Comparison of ENCODE assay signal across 16 cellular contexts in genomic region chr2:25115249-25115883, GRCh38. TPM values are rescaled to one million over a fixed set of nuclear protein-coding genes. Genes with fewer than 3 reads are reported as not detected.
A peak's percentile ranks its signal among the peaks of the same experiment; 100 is the strongest.
DNase-seq lines count a peak whose midpoint lies in the region; ATAC-seq and TF ChIP-seq lines count a peak whose summit lies in the region.
"Had no signal": no experiment of that assay in that cellular context is flagged by ENCODE, and none has a peak within 500 bp of the region (broad histone marks: within the 10 kb centered on the region; RNA-seq: fewer than 3 reads in every experiment).

No MANE protein-coding gene starts in this region.

- 89 to 94% methylated on average over 9 of the region's 9 CpGs for WGBS in mesodermal cell (ENCODE audit: insufficient coverage in 2 of 2), 2 experiments
- 83% methylated on average over 9 of the region's 9 CpGs for WGBS in smooth muscle cell (ENCODE audit: low lambda C conversion rate)

- peaks cover 6% of the 10 kb centered on the region for H3K36me3 Mint-ChIP-seq in Caco-2 (ENCODE audit: insufficient read depth, unreplicated experiment)
- H3K36me3 Mint-ChIP-seq: IgD-negative memory B cell had no signal

- no peak for TF ChIP-seq CTCF in Caco-2 (IDR thresholded peaks at IDR 0.05; ENCODE audit: insufficient read depth in 1 of 2, low read depth in 1 of 2, low read length in 1 of 2, severe bottlenecking in 1 of 2, unreplicated experiment in 1 of 2)
- TF ChIP-seq CTCF in smooth muscle cell (IDR thresholded peaks at IDR 0.05; ENCODE audit: borderline replicate concordance, insufficient read depth, poor library complexity, severe bottlenecking): no peak

- no peaks in the 10 kb centered on the region for H3K79me2 ChIP-seq in smooth muscle cell (ENCODE audit: low read depth)

- no peaks in the 10 kb centered on the region for H3K27me3 Mint-ChIP-seq in Caco-2 (ENCODE audit: insufficient read depth, unreplicated experiment)

- H3K9me3 ChIP-seq in Caco-2 (no peaks in the 10 kb centered on the region), mesodermal cell (ENCODE audit: control insufficient read depth, low read length) (no peaks in the 10 kb centered on the region), smooth muscle cell (replicated peaks; ENCODE audit: low read depth) (no peaks in the 10 kb centered on the region)

- peak overlapping the region; percentile 49 for H3K4me3 Mint-ChIP-seq in Caco-2 (ENCODE audit: unreplicated experiment)
- H3K4me3 Mint-ChIP-seq: B cell; CD4-positive, alpha-beta T cell; IgD-negative memory B cell had no signal

- H3K27ac Mint-ChIP-seq in Caco-2 (ENCODE audit: unreplicated experiment): peak overlapping the region; percentile 74
- H3K27ac Mint-ChIP-seq: B cell; CD4-positive, alpha-beta T cell; IgD-negative memory B cell had no signal

- CTCF ChIA-PET in Caco-2 (lab: Charles Lee): interaction anchor here (0.6 to 1.5 kb wide), 4 partner anchors 10 to 492 kb away, joined by 3 to 4 read pairs (median 3); no protein-coding TSS in a partner anchor

- no peaks in the 10 kb centered on the region for H4K20me1 ChIP-seq in smooth muscle cell (ENCODE audit: low read depth)

- H2AFZ ChIP-seq in smooth muscle cell (ENCODE audit: low read depth): no peak overlapping the region

- no peak for ATAC-seq in HG03520 (IDR thresholded peaks at IDR 0.05; ENCODE audit: unreplicated experiment)
- ATAC-seq: HCT116 had no signal

- H3K4me1 Mint-ChIP-seq in Caco-2 (ENCODE audit: low read depth, unreplicated experiment): peaks cover 18% of the 10 kb centered on the region
- H3K4me1 Mint-ChIP-seq: B cell, IgD-negative memory B cell had no signal

- intact Hi-C loops in Caco-2 (cut with micrococcal nuclease; ENCODE audit: unreplicated experiment): loop anchor here (5.0 kb wide), 1 partner anchor 38 kb away; no protein-coding TSS in a partner anchor

- peaks cover 37% of the 10 kb centered on the region for H3K4me1 ChIP-seq in Caco-2
- H3K4me1 ChIP-seq in mesodermal cell (ENCODE audit: control insufficient read depth, insufficient read depth, low read length, poor library complexity, severe bottlenecking): no peaks in the 10 kb centered on the region
- H3K4me1 ChIP-seq in smooth muscle cell (ENCODE audit: low read depth): no peaks in the 10 kb centered on the region

- H3K9me3 Mint-ChIP-seq in Caco-2 (ENCODE audit: unreplicated experiment): no peaks in the 10 kb centered on the region
- H3K9me3 Mint-ChIP-seq: CD4-positive, alpha-beta T cell; IgD-negative memory B cell had no signal

- H3K4me3 ChIP-seq in Caco-2 (ENCODE audit: low read depth, low read length) (no peak overlapping the region), mesodermal cell (ENCODE audit: extremely low read depth, insufficient read depth, low read length, poor library complexity, severe bottlenecking) (no peak overlapping the region), smooth muscle cell (no peak overlapping the region)

- no TSS peak for BruUV-seq in Caco-2 (replicated peaks; lab: Mats Ljungman, UMichigan)

- no peak overlapping the region for H3K9ac ChIP-seq in smooth muscle cell (ENCODE audit: low read depth)

- POLR2A ChIA-PET in Caco-2 (lab: Charles Lee): interaction anchor here (0.5 kb wide), 1 partner anchor 1145 kb away, joined by 3 read pairs; no protein-coding TSS in a partner anchor

- DNase-seq in Caco-2: no peak
- peak; percentile 86 for DNase-seq in NCI-H82 treated with DMSO at 0.1 percent for 48 hours (lab: John Stamatoyannopoulos, UW; ENCODE audit: unreplicated experiment)
- DNase-seq in astrocyte of the hippocampus (ENCODE audit: low read depth, low spot score): peak; percentile 10
- DNase-seq in smooth muscle cell (lab: John Stamatoyannopoulos, UW; ENCODE audit: unreplicated experiment): no peak
- no peak for DNase-seq in SW480 (ENCODE audit: low spot score)
- DNase-seq: C1 segment of cervical spinal cord; CD4-positive, alpha-beta T cell; DMS153; DMS79 treated with DMSO at 0.1 percent for 48 hours had no signal

- H3F3A ChIP-seq in smooth muscle cell (ENCODE audit: low read depth): no peaks in the 10 kb centered on the region

- H3K27me3 ChIP-seq in Caco-2 (replicated peaks; ENCODE audit: control insufficient read depth, insufficient read depth, low read length) (no peaks in the 10 kb centered on the region), smooth muscle cell (ENCODE audit: low read depth) (no peaks in the 10 kb centered on the region)

- H3K36me3 ChIP-seq in Caco-2 (ENCODE audit: control insufficient read depth, insufficient read depth, low read length) (no peaks in the 10 kb centered on the region), mesodermal cell (ENCODE audit: control insufficient read depth, insufficient read depth, low read length) (peaks cover 3% of the 10 kb centered on the region), smooth muscle cell (ENCODE audit: low read depth) (no peaks in the 10 kb centered on the region)

- H3K27ac ChIP-seq in mesodermal cell (ENCODE audit: low read depth, low read length, severe bottlenecking) (peak overlapping the region; percentile 76), smooth muscle cell (ENCODE audit: low read depth) (no peak overlapping the region)

- no peak overlapping the region for H3K4me2 ChIP-seq in smooth muscle cell

RNA-seq across cellular contexts. Expression of gene POMC, which starts 53.0 kb away (rescaled TPM):
- total RNA-seq in Caco-2 (2022) (10.5 and 14.9 TPM in 2 replicates), smooth muscle cell (not detected in 2 replicates)
- polyA plus RNA-seq in mesodermal cell (2013, experiment 1 of 2): not detected
- polyA plus RNA-seq in mesodermal cell (2013, experiment 2 of 2): not detected
- polyA plus RNA-seq in smooth muscle cell: 0.70 TPM in 1 of 2 replicates, not detected in the other
- total RNA-seq: A172, HT1080 had no signal

Comparison
In these comparisons a context has a peak if more than half of its experiments do, and no peak if none do; other contexts are left out.
1. DNase-seq: peak in NCI-H82 treated with DMSO at 0.1 percent for 48 hours (single experiment) and astrocyte of the hippocampus (single experiment); none in Caco-2 (0 of 2), smooth muscle cell (single experiment) and SW480 (single experiment).
2. RNA of gene POMC, which starts 53.0 kb away (total RNA-seq): 10.5 to 14.9 TPM in Caco-2; not detected in smooth muscle cell; every median in the first group is over 10 times any median in the second.